In the genomic region with DNA sequence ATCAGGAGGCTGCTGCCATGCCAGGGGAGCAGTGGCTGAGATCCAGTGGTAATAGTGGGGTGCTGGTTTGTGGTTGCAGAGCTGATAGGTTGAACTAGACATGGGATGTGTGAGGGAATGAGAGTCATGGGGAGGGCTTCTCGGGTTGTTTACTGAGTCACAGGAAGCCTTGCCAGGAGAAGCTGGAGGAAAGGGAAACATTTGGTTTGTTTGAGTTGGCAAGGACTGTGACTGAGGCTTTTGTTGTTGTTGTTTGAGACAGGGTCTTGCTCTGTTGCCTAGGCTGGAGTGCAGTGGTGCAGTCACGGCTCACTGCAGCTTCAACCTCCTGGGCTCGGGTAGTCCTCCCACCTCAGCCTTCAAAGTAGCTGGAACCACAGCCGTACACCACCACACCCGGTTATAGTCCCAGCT, we compare ENCODE assay signal across 8 cellular contexts. TPM values are rescaled to one million over a fixed set of nuclear protein-coding genes. Genes with fewer than 3 reads are reported as not detected.
DNase-seq lines count a peak whose midpoint lies in the region; ATAC-seq and TF ChIP-seq lines count a peak whose summit lies in the region.

No MANE protein-coding gene starts in this region.

- H3K36me3 Mint-ChIP-seq in chondrocyte (ENCODE audit: low read depth) = peaks cover 51% of the 10 kb centered on the region

- no peak overlapping the region for H3K4me3 ChIP-seq in mucosa of descending colon

- DNase-seq in AG20443 (ENCODE audit: low spot score) (peak; percentile 92), NCI-H2029 treated with DMSO at 0.1 percent for 48 hours (lab: John Stamatoyannopoulos, UW) (peak; percentile 91), chondrocyte (ENCODE audit: low spot score) (no peak), mucosa of descending colon (peak in 1 of 3 donors; percentile 22), GM19240 (ENCODE audit: insufficient read length, low spot score) (no peak), omental fat pad (ENCODE audit: low spot score) (no peak), SK-N-DZ (ENCODE audit: low spot score) (no peak)

- no peaks in the 10 kb centered on the region for H3K36me3 ChIP-seq in mucosa of descending colon (ENCODE audit: low read depth)

- ATAC-seq in mucosa of descending colon (peak; percentile 38), omental fat pad (ENCODE audit: low FRiP score) (no peak), HG03280 (IDR thresholded peaks at IDR 0.05; ENCODE audit: unreplicated experiment) (no peak)

- no peaks in the 10 kb centered on the region for H3K4me1 ChIP-seq in mucosa of descending colon (ENCODE audit: low read depth)

- intact Hi-C loops in mucosa of descending colon (cut with DNase I, micrococcal nuclease) = no loop called here

- peaks cover 3% of the 10 kb centered on the region for H3K9me3 Mint-ChIP-seq in chondrocyte (ENCODE audit: low read depth)

- TF ChIP-seq CTCF in chondrocyte (IDR thresholded peaks at IDR 0.05) (no peak), mucosa of descending colon (IDR thresholded peaks at IDR 0.05) (no peak), omental fat pad (IDR thresholded peaks at IDR 0.05) (no peak)

- H3K4me3 Mint-ChIP-seq in chondrocyte (ENCODE audit: unreplicated experiment) = no peak overlapping the region

- peaks cover 23% of the 10 kb centered on the region for H3K4me1 Mint-ChIP-seq in chondrocyte (ENCODE audit: low read depth)

- no peaks in the 10 kb centered on the region for H3K27me3 Mint-ChIP-seq in chondrocyte (ENCODE audit: low read depth)

- H3K9me3 ChIP-seq in mucosa of descending colon = no peaks in the 10 kb centered on the region

- H3K27ac Mint-ChIP-seq in chondrocyte (ENCODE audit: unreplicated experiment) = peak overlapping the region; percentile 94

RNA-seq across cellular contexts. Expression of a gene that starts 49.3 kb away (rescaled TPM):
- total RNA-seq in chondrocyte = 38.5 to 43.7 TPM (median 43.0 TPM) in 3 replicates
- total RNA-seq in mucosa of descending colon = 10 to 100 TPM; 66.8 to 87.4 (median 79.2) TPM
- total RNA-seq in omental fat pad = 10 to 100 TPM; 27.0 to 56.9 (median 29.2) TPM
- 24.6 and 28.1 TPM in 2 replicates for polyA plus RNA-seq in SK-N-DZ (2014; cell fraction: cytosol; rRNA removed)
- 40.8 and 52.5 TPM in 2 replicates for polyA plus RNA-seq in SK-N-DZ (2014; cell fraction: nucleus; rRNA removed)

RNA-seq across cellular contexts. Expression of a gene that starts 55.1 kb away (rescaled TPM):
- total RNA-seq in chondrocyte = not detected in 3 replicates
- not detected for total RNA-seq in mucosa of descending colon
- total RNA-seq in omental fat pad = not detected
- polyA plus RNA-seq in SK-N-DZ (2014; cell fraction: cytosol; rRNA removed) = not detected in 2 replicates
- not detected in 2 replicates for polyA plus RNA-seq in SK-N-DZ (2014; cell fraction: nucleus; rRNA removed)

Comparison
In these comparisons a context has a peak if more than half of its experiments do, and no peak if none do; other contexts are left out.
1. DNase-seq: peak in AG20443 (single experiment) and NCI-H2029 treated with DMSO at 0.1 percent for 48 hours (single experiment); none in chondrocyte (single experiment), GM19240 (single experiment), omental fat pad (single experiment) and SK-N-DZ (single experiment).